ENCODE assay signal across 8 cellular contexts in the genomic region with DNA sequence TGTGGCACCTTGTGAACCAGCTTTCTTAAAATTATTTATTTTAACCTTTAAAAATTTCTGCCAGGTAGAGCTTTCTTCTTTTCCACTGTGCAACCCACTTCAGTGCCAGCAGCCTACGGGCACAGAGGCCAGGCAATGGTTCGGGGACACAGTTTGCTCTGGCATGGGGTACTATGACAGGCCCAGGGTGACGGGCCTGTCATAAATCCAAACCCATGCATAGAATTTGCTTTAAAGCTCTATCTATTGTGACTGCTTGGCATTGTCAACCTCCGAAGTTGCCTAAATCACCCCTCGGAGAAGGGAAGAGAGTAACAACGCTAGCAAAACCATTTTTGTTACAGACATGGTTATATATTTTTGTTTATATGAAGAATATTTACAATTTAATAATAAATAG. TPM values are rescaled to one million over a fixed set of nuclear protein-coding genes. Genes with fewer than 3 reads are reported as not detected.
A peak's percentile ranks its signal among the peaks of the same experiment; 100 is the strongest.
DNase-seq lines count a peak whose midpoint lies in the region; ATAC-seq and TF ChIP-seq lines count a peak whose summit lies in the region.
"Had no signal": no experiment of that assay in that cellular context is flagged by ENCODE, and none has a peak within 500 bp of the region (broad histone marks: within the 10 kb centered on the region; RNA-seq: fewer than 3 reads in every experiment).

No MANE protein-coding gene starts in this region.

- peak overlapping the region; percentile 85; the same call in 1 of the 2 replicates for H3K9ac ChIP-seq in GM23248
- H3K9ac ChIP-seq in PC-3 (ENCODE audit: low read length): peak overlapping the region; percentile 97

- POLR2A ChIA-PET in PC-3 (lab: Charles Lee; ENCODE audit: unreplicated experiment): interaction anchor here (0.6 to 1.0 kb wide), 4 partner anchors 47 to 221 kb away, joined by 4 to 20 read pairs (median 5); no protein-coding TSS in a partner anchor

- no peak overlapping the region for H3K27ac ChIP-seq in GM23248
- peak overlapping the region; percentile 62 for H3K27ac ChIP-seq in PC-3 (ENCODE audit: low read length)
- peak overlapping the region; percentile 92 to 98 (median 98) for H3K27ac ChIP-seq in esophagus muscularis mucosa (replicated peaks in 1 of 4)
- peak overlapping the region; percentile 84 to 98 (median 95) for H3K27ac ChIP-seq in gastrocnemius medialis

- TF ChIP-seq EP300 in esophagus muscularis mucosa (IDR thresholded peaks at IDR 0.05): no peak

- no peaks in the 10 kb centered on the region for H3K9me2 ChIP-seq in GM23248 (ENCODE audit: insufficient read depth)
- H3K9me2 ChIP-seq in PC-3 (replicated peaks; ENCODE audit: low read length): no peaks in the 10 kb centered on the region

- peak overlapping the region; percentile 77 for H3K4me3 ChIP-seq in GM23248
- peak overlapping the region; percentile 94 for H3K4me3 ChIP-seq in PC-3 (ENCODE audit: low read length)
- H3K4me3 ChIP-seq in esophagus muscularis mucosa: peak overlapping the region; percentile 64 to 88 (median 76)
- H3K4me3 ChIP-seq in gastrocnemius medialis: peak overlapping the region; percentile 67 to 76 (median 69)

- peaks cover 3% of the 10 kb centered on the region; the same call in 1 of the 2 replicates for H4K20me1 ChIP-seq in GM23248 (ENCODE audit: insufficient read depth)
- peaks cover 60% of the 10 kb centered on the region for H4K20me1 ChIP-seq in PC-3 (ENCODE audit: low read length)

- in situ Hi-C loops in GM23248 (cut with MboI) (loop anchor here (25.0 kb wide), 1 partner anchor 659 kb away; no protein-coding TSS in a partner anchor), gastrocnemius medialis (cut with MboI; ENCODE audit: low sequenced_read_pairs in 4 of 4) (no loop called here)

- ATAC-seq in PC-3 (no peak), gastrocnemius medialis (no peak), GM21528 (IDR thresholded peaks at IDR 0.05; ENCODE audit: low FRiP score, unreplicated experiment) (no peak)

- H3K79me2 ChIP-seq in GM23248 (ENCODE audit: insufficient read depth) (peaks cover 32% of the 10 kb centered on the region), PC-3 (ENCODE audit: low read length) (peaks cover 66% of the 10 kb centered on the region)

- H3K27me3 ChIP-seq in GM23248 (replicated peaks; ENCODE audit: insufficient read depth) (no peaks in the 10 kb centered on the region), PC-3 (ENCODE audit: low read length) (no peaks in the 10 kb centered on the region), esophagus muscularis mucosa (no peaks in the 10 kb centered on the region), gastrocnemius medialis (no peaks in the 10 kb centered on the region)

- no peaks in the 10 kb centered on the region for H3K9me3 ChIP-seq in GM23248 (ENCODE audit: low read depth)
- no peaks in the 10 kb centered on the region for H3K9me3 ChIP-seq in PC-3 (ENCODE audit: low read length)
- H3K9me3 ChIP-seq in esophagus muscularis mucosa: no peaks in the 10 kb centered on the region
- no peaks in the 10 kb centered on the region for H3K9me3 ChIP-seq in gastrocnemius medialis

- H2AFZ ChIP-seq in GM23248 (no peak overlapping the region), PC-3 (ENCODE audit: low read length) (no peak overlapping the region)

- peaks cover 30% of the 10 kb centered on the region for H3K36me3 ChIP-seq in GM23248 (ENCODE audit: low read depth)
- H3K36me3 ChIP-seq in PC-3 (ENCODE audit: low read depth, low read length): peaks cover 58% of the 10 kb centered on the region
- H3K36me3 ChIP-seq in esophagus muscularis mucosa: peaks cover 25 to 34% (median 31%) of the 10 kb centered on the region in 4 donors
- H3K36me3 ChIP-seq in gastrocnemius medialis: peaks cover 0 to 32% of the 10 kb centered on the region in 2 donors

- WGBS in GM23248 (ENCODE audit: low coverage in 1 of 2, low lambda C conversion rate in 2 of 2, missing lambda C conversion rate in 2 of 2), 2 experiments: 93 to 97% methylated on average over 6 of the region's 6 CpGs
- 85% methylated on average over 6 of the region's 6 CpGs for WGBS in esophagus muscularis mucosa

- DNase-seq in GM23248 (no peak), PC-3 (no peak), esophagus muscularis mucosa (ENCODE audit: extremely low spot score) (no peak), gastrocnemius medialis (no peak), amygdala (lab: John Stamatoyannopoulos, UW) (no peak), NCI-H1436 treated with DMSO at 0.1 percent for 48 hours (lab: John Stamatoyannopoulos, UW) (no peak)
- DNase-seq: MV-4-11 had no signal

- peak overlapping the region; percentile 88 for H3K4me2 ChIP-seq in GM23248 (ENCODE audit: unreplicated experiment)
- H3K4me2 ChIP-seq in PC-3 (ENCODE audit: low read length): peak overlapping the region; percentile 91

- CTCF ChIA-PET in PC-3 (lab: Charles Lee): interaction anchor here (0.6 kb wide), 1 partner anchor 160 kb away, joined by 4 read pairs; no protein-coding TSS in a partner anchor

- H3K4me1 ChIP-seq in GM23248 (ENCODE audit: insufficient read depth): peaks cover 5% of the 10 kb centered on the region
- H3K4me1 ChIP-seq in PC-3 (ENCODE audit: insufficient read depth, low read length): peaks cover 38% of the 10 kb centered on the region
- peaks cover 33 to 57% (median 54%) of the 10 kb centered on the region in 4 donors for H3K4me1 ChIP-seq in esophagus muscularis mucosa
- H3K4me1 ChIP-seq in gastrocnemius medialis: peaks cover 32 to 33% of the 10 kb centered on the region in 2 donors

- BruUV-seq in PC-3 (replicated peaks; lab: Mats Ljungman, UMichigan): no TSS peak

- intact Hi-C loops in PC-3 (cut with micrococcal nuclease) (loop anchor here (5.0 kb wide), 1 partner anchor 151 kb away; no protein-coding TSS in a partner anchor), esophagus muscularis mucosa (cut with DNase I) (loop anchor here (10.0 kb wide), 2 partner anchors 218 to 492 kb away; partner anchors contain the start of gene GRHL1), gastrocnemius medialis (cut with DNase I; ENCODE audit: low total_unique reads) (loop anchor here (10.0 kb wide), 1 partner anchor 492 kb away; the partner anchor contains the start of gene GRHL1)

- TF ChIP-seq POLR2A in esophagus muscularis mucosa (IDR thresholded peaks at IDR 0.05; ENCODE audit: low read depth) (no peak), gastrocnemius medialis (IDR thresholded peaks at IDR 0.05) (no peak)

- H3F3A ChIP-seq in GM23248 (ENCODE audit: insufficient read depth): peaks cover 18% of the 10 kb centered on the region
- peaks cover 25% of the 10 kb centered on the region for H3F3A ChIP-seq in PC-3 (ENCODE audit: low read length, unreplicated experiment)

- TF ChIP-seq CTCF in PC-3 (conservative IDR thresholded peaks at IDR 0.05; ENCODE audit: low read depth, low read length) (no peak), esophagus muscularis mucosa (IDR thresholded peaks at IDR 0.05) (no peak), gastrocnemius medialis (IDR thresholded peaks at IDR 0.05 in 4 of 5, conservative IDR thresholded peaks at IDR 0.05 in 1 of 5) (no peak)

RNA-seq across cellular contexts. Expression of gene ODC1, which starts 1.5 kb away (rescaled TPM):
- 106 and 114 TPM in 2 replicates for total RNA-seq in GM23248 (2014; rRNA removed; shearing (Covaris generic))
- polyA plus RNA-seq in GM23248 (2016; fragmentation: Nextera tagmentation; extraction: Ambion mirVana): 58.3 and 61.5 TPM in 2 replicates
- 712 and 714 TPM in 2 replicates for total RNA-seq in PC-3 (2014; rRNA removed)
- 100 to 1,000 TPM; 105 to 142 (median 121) TPM for total RNA-seq in esophagus muscularis mucosa
- total RNA-seq in gastrocnemius medialis: 100 to 1,000 TPM; 134 to 339 (median 255) TPM
